Comparison of ENCODE assay signal across 8 cellular contexts in genomic region chr17:75517277-75517865, GRCh38. TPM values are rescaled to one million over a fixed set of nuclear protein-coding genes. Genes with fewer than 3 reads are reported as not detected.
A peak's percentile ranks its signal among the peaks of the same experiment; 100 is the strongest.
DNase-seq lines count a peak whose midpoint lies in the region; ATAC-seq, FAIRE-seq and TF ChIP-seq lines count a peak whose summit lies in the region.

No MANE protein-coding gene starts in this region.

- peaks cover 37% of the 10 kb centered on the region for H3K27me3 Mint-ChIP-seq in dendritic cell treated with granulocyte-macrophage colony-stimulating factor and Interleukin-4, amounts not matched to agents 40 ng/mL and 50 ng/mL, for 4 days
- no peaks in the 10 kb centered on the region for H3K27me3 Mint-ChIP-seq in naive thymus-derived CD8-positive, alpha-beta T cell

- peaks cover 6% of the 10 kb centered on the region for H3K4me1 ChIP-seq in RWPE2 (ENCODE audit: insufficient read depth, poor library complexity, severe bottlenecking)

- H3K4me3 Mint-ChIP-seq in dendritic cell treated with granulocyte-macrophage colony-stimulating factor and Interleukin-4, amounts not matched to agents 40 ng/mL and 50 ng/mL, for 4 days, result peak overlapping the region; percentile 77
- peak overlapping the region; percentile 71 to 88 (median 84) for H3K4me3 Mint-ChIP-seq in naive thymus-derived CD8-positive, alpha-beta T cell

- intact Hi-C loops in dendritic cell treated with granulocyte-macrophage colony-stimulating factor and Interleukin-4, amounts not matched to agents 40 ng/mL and 50 ng/mL, for 4 days (cut with micrococcal nuclease), result loop anchor here (2.0 to 5.0 kb wide), 2 partner anchors 71 to 90 kb away; no protein-coding TSS in a partner anchor

- no peak for ATAC-seq in RWPE2 (ENCODE audit: low read depth)
- ATAC-seq in naive thymus-derived CD8-positive, alpha-beta T cell, result no peak
- ATAC-seq in GM18870 (IDR thresholded peaks at IDR 0.05; ENCODE audit: unreplicated experiment), result no peak

- H3K9me3 ChIP-seq in RWPE2 (ENCODE audit: severe bottlenecking), result no peaks in the 10 kb centered on the region

- peaks cover 47% of the 10 kb centered on the region for H3K36me3 ChIP-seq in RWPE2 (ENCODE audit: low read depth)

- H3K9me3 Mint-ChIP-seq in dendritic cell treated with granulocyte-macrophage colony-stimulating factor and Interleukin-4, amounts not matched to agents 40 ng/mL and 50 ng/mL, for 4 days, result no peaks in the 10 kb centered on the region
- H3K9me3 Mint-ChIP-seq in naive thymus-derived CD8-positive, alpha-beta T cell, result no peaks in the 10 kb centered on the region

- H3K4me1 Mint-ChIP-seq in dendritic cell treated with granulocyte-macrophage colony-stimulating factor and Interleukin-4, amounts not matched to agents 40 ng/mL and 50 ng/mL, for 4 days (ENCODE audit: low read depth), result peaks cover 23% of the 10 kb centered on the region
- H3K4me1 Mint-ChIP-seq in naive thymus-derived CD8-positive, alpha-beta T cell, result peaks cover 13 to 32% (median 26%) of the 10 kb centered on the region in 4 donors

- H3K27ac Mint-ChIP-seq in dendritic cell treated with granulocyte-macrophage colony-stimulating factor and Interleukin-4, amounts not matched to agents 40 ng/mL and 50 ng/mL, for 4 days, result peak overlapping the region; percentile 55
- peak overlapping the region; percentile 90 to 98 (median 96) for H3K27ac Mint-ChIP-seq in naive thymus-derived CD8-positive, alpha-beta T cell

- H3K36me3 Mint-ChIP-seq in dendritic cell treated with granulocyte-macrophage colony-stimulating factor and Interleukin-4, amounts not matched to agents 40 ng/mL and 50 ng/mL, for 4 days (ENCODE audit: low read depth), result peaks cover 9% of the 10 kb centered on the region
- H3K36me3 Mint-ChIP-seq in naive thymus-derived CD8-positive, alpha-beta T cell, result peaks cover 0 to 36% (median 9%) of the 10 kb centered on the region in 3 donors

- DNase-seq in GM19239 (ENCODE audit: insufficient read length, low spot score) (no peak), RWPE2 (ENCODE audit: low spot score) (peak; percentile 62), HEK293T (ENCODE audit: extremely low spot score) (no peak), NCI-H524 treated with DMSO at 0.1 percent for 48 hours (lab: John Stamatoyannopoulos, UW) (no peak)
- peak in 3 of 10 donors; percentile 12 to 30 (median 16) for DNase-seq in naive thymus-derived CD8-positive, alpha-beta T cell
- no peak for DNase-seq in central memory CD4-positive, alpha-beta T cell

- POLR2A ChIA-PET in naive thymus-derived CD8-positive, alpha-beta T cell (lab: Charles Lee), result interaction anchor here (0.9 to 3.1 kb wide), 15 partner anchors 7 to 263 kb away, joined by 3 to 32 read pairs (median 12); partner anchors contain the start of genes GGA3, GRB2, LLGL2 and MRPS7
- POLR2A ChIA-PET in HEK293T (lab: Yijun Ruan, JAX), result interaction anchor here (0.8 to 2.2 kb wide), 8 partner anchors 8 to 230 kb away, joined by 3 to 21 read pairs (median 4); partner anchors contain the start of genes LLGL2 and TMEM94

- H3K27me3 ChIP-seq in RWPE2 (ENCODE audit: insufficient read depth, poor library complexity, severe bottlenecking), result no peaks in the 10 kb centered on the region

- H3K27ac ChIP-seq in RWPE2 (ENCODE audit: poor library complexity, severe bottlenecking), result no peak overlapping the region

- H3K4me3 ChIP-seq in RWPE2 (ENCODE audit: severe bottlenecking), result peak overlapping the region; percentile 98

- FAIRE-seq in GM19239 (lab: Jason Lieb, UNC), result peak; percentile 42

- CTCF ChIA-PET in HEK293T (lab: Yijun Ruan, JAX), result interaction anchor here (0.9 to 1.4 kb wide), 3 partner anchors 8 to 84 kb away, joined by 3 to 9 read pairs (median 4); partner anchors contain the start of gene LLGL2

- TF ChIP-seq CTCF in RWPE2 (IDR thresholded peaks at IDR 0.05; ENCODE audit: poor library complexity, severe bottlenecking), result no peak

TF ChIP-seq in HEK293T, 16 proteins besides CTCF, POLR2A, EP300 and RAD21:
- no peak for TF ChIP-seq NFRKB (IDR thresholded peaks at IDR 0.05)
- TF ChIP-seq BHLHE40 (IDR thresholded peaks at IDR 0.05; ENCODE audit: borderline replicate concordance), result no peak
- no peak for TF ChIP-seq FOXA1 (IDR thresholded peaks at IDR 0.05)
- no peak for TF ChIP-seq FOXK2 (IDR thresholded peaks at IDR 0.05)
- TF ChIP-seq ZNF384 (IDR thresholded peaks at IDR 0.05), result no peak
- no peak for TF ChIP-seq SUZ12 (IDR thresholded peaks at IDR 0.05)
- TF ChIP-seq SP1 (IDR thresholded peaks at IDR 0.05), result no peak
- TF ChIP-seq CTBP1 (IDR thresholded peaks at IDR 0.05; ENCODE audit: borderline replicate concordance), result no peak
- TF ChIP-seq, protein P1, sequence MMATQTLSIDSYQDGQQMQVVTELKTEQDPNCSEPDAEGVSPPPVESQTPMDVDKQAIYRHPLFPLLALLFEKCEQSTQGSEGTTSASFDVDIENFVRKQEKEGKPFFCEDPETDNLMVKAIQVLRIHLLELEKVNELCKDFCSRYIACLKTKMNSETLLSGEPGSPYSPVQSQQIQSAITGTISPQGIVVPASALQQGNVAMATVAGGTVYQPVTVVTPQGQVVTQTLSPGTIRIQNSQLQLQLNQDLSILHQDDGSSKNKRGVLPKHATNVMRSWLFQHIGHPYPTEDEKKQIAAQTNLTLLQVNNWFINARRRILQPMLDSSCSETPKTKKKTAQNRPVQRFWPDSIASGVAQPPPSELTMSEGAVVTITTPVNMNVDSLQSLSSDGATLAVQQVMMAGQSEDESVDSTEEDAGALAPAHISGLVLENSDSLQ (IDR thresholded peaks at IDR 0.05), result no peak
- no peak for TF ChIP-seq ARNT (IDR thresholded peaks at IDR 0.05)
- TF ChIP-seq L3MBTL2 (conservative IDR thresholded peaks at IDR 0.05), result no peak
- no peak for TF ChIP-seq HDGF (IDR thresholded peaks at IDR 0.05; ENCODE audit: borderline replicate concordance)
- TF ChIP-seq TARDBP (IDR thresholded peaks at IDR 0.05), result no peak
- TF ChIP-seq ELF4 (IDR thresholded peaks at IDR 0.05), result no peak
- TF ChIP-seq LEF1 (IDR thresholded peaks at IDR 0.05; ENCODE audit: borderline replicate concordance), result no peak
- TF ChIP-seq FOXM1 (IDR thresholded peaks at IDR 0.05; ENCODE audit: borderline replicate concordance), result no peak

RNA-seq across cellular contexts. Expression of gene TSEN54, which starts 1.0 kb away (rescaled TPM):
- total RNA-seq in naive thymus-derived CD8-positive, alpha-beta T cell, result 10 to 100 TPM; 53.1 to 54.4 TPM
- polyA plus RNA-seq in naive thymus-derived CD8-positive, alpha-beta T cell, result 100 to 1,000 TPM in 2 of 3 donors, 10 to 100 TPM in 1; 98.2 to 121 (median 103) TPM

RNA-seq across cellular contexts. Expression of gene CASKIN2, which starts 2.0 kb away (rescaled TPM):
- total RNA-seq in naive thymus-derived CD8-positive, alpha-beta T cell, result under 1 TPM; 0.65 to 0.80 TPM
- polyA plus RNA-seq in naive thymus-derived CD8-positive, alpha-beta T cell, result under 1 TPM; 0.05 to 0.62 (median 0.61) TPM

RNA-seq across cellular contexts. Expression of gene LLGL2, which starts 8.1 kb away (rescaled TPM):
- total RNA-seq in naive thymus-derived CD8-positive, alpha-beta T cell, result 10 to 100 TPM; 30.3 to 30.6 TPM
- 10 to 100 TPM; 13.4 to 21.8 (median 15.0) TPM for polyA plus RNA-seq in naive thymus-derived CD8-positive, alpha-beta T cell
